ENCODE assay signal across 8 cellular contexts in genomic region chr15:43775411-43775965, GRCh38. TPM values are rescaled to one million over a fixed set of nuclear protein-coding genes. Genes with fewer than 3 reads are reported as not detected.
A peak's percentile ranks its signal among the peaks of the same experiment; 100 is the strongest.
DNase-seq lines count a peak whose midpoint lies in the region; ATAC-seq and TF ChIP-seq lines count a peak whose summit lies in the region.

No MANE protein-coding gene starts in this region.

- peaks cover 19% of the 10 kb centered on the region for H3K4me1 Mint-ChIP-seq in activated CD4-positive, alpha-beta T cell treated with anti-CD3 and anti-CD28 coated beads for 36 hours
- H3K4me1 Mint-ChIP-seq in activated naive CD8-positive, alpha-beta T cell (ENCODE audit: low read depth), result peaks cover 20% of the 10 kb centered on the region

- POLR2A ChIA-PET in activated CD4-positive, alpha-beta T cell treated with anti-CD3 and anti-CD28 coated beads for 36 hours (lab: Charles Lee), result interaction anchor here (0.7 to 1.2 kb wide), 2 partner anchors 29 to 53 kb away, joined by 5 to 10 read pairs; no protein-coding TSS in a partner anchor

- no peak for TF ChIP-seq EP300 in suprapubic skin (IDR thresholded peaks at IDR 0.05)

- TF ChIP-seq CTCF in suprapubic skin (IDR thresholded peaks at IDR 0.05), result peak; percentile 6 to 46

- H3K4me1 ChIP-seq in iPS-18a (ENCODE audit: control insufficient read depth, low read depth, low read length) (peaks cover 7% of the 10 kb centered on the region), suprapubic skin (peaks cover 46% of the 10 kb centered on the region)

- no peak for TF ChIP-seq POLR2A in suprapubic skin (IDR thresholded peaks at IDR 0.05)

- no peaks in the 10 kb centered on the region for H3K9me3 ChIP-seq in iPS-18a (ENCODE audit: control insufficient read depth, low read depth, low read length)
- no peaks in the 10 kb centered on the region for H3K9me3 ChIP-seq in suprapubic skin

- no peak overlapping the region for H3K27ac Mint-ChIP-seq in activated CD4-positive, alpha-beta T cell treated with anti-CD3 and anti-CD28 coated beads for 36 hours
- H3K27ac Mint-ChIP-seq in activated naive CD8-positive, alpha-beta T cell, result peak overlapping the region; percentile 79

- H3K4me3 Mint-ChIP-seq in activated CD4-positive, alpha-beta T cell treated with anti-CD3 and anti-CD28 coated beads for 36 hours, result peak overlapping the region; percentile 78
- peak overlapping the region; percentile 15 for H3K4me3 Mint-ChIP-seq in activated naive CD8-positive, alpha-beta T cell

- H3K27ac ChIP-seq in iPS-18a (ENCODE audit: low read length), result no peak overlapping the region
- peak overlapping the region; percentile 89 for H3K27ac ChIP-seq in suprapubic skin

- no peak for ATAC-seq in activated CD4-positive, alpha-beta T cell treated with anti-CD3 and anti-CD28 coated beads for 36 hours
- ATAC-seq in GM18909 (IDR thresholded peaks at IDR 0.05; ENCODE audit: poor library complexity, unreplicated experiment) (no peak), HG03139 (IDR thresholded peaks at IDR 0.05; ENCODE audit: unreplicated experiment) (no peak)

- intact Hi-C loops in activated CD4-positive, alpha-beta T cell treated with anti-CD3 and anti-CD28 coated beads for 36 hours (cut with DNase I, micrococcal nuclease), result loop anchor here in 1 of 2 experiments (10.0 kb wide), 1 partner anchor 261 kb away; the partner anchor contains the start of gene MAP1A

- H3K9ac ChIP-seq in iPS-18a (ENCODE audit: low read length), result no peak overlapping the region

- H3K36me3 ChIP-seq in iPS-18a (ENCODE audit: control insufficient read depth, low read depth, low read length) (peaks cover 38% of the 10 kb centered on the region), suprapubic skin (peaks cover 31% of the 10 kb centered on the region)

- 88% methylated on average over 1 of the region's 1 CpG for WGBS in suprapubic skin

- H3K4me3 ChIP-seq in iPS-18a (ENCODE audit: low read length), result peak overlapping the region; percentile 86
- H3K4me3 ChIP-seq in suprapubic skin, result peak overlapping the region; percentile 65

- DNase-seq in activated CD4-positive, alpha-beta T cell treated with anti-CD3 and anti-CD28 coated beads for 36 hours, result peak; percentile 16
- no peak for DNase-seq in activated CD4-positive, alpha-beta T cell treated with anti-CD3 and anti-CD28 coated beads for 4 hours
- DNase-seq in NCI-H2029 (lab: John Stamatoyannopoulos, UW), result peak; percentile 59
- peak in 1 of 2 donors; percentile 76 for DNase-seq in suprapubic skin (ENCODE audit: low spot score in 2 of 2)

- peaks cover 6% of the 10 kb centered on the region for H3K27me3 ChIP-seq in iPS-18a (ENCODE audit: control insufficient read depth, insufficient read depth, low read length)
- H3K27me3 ChIP-seq in suprapubic skin, result no peaks in the 10 kb centered on the region

- no peaks in the 10 kb centered on the region for H3K27me3 Mint-ChIP-seq in activated CD4-positive, alpha-beta T cell treated with anti-CD3 and anti-CD28 coated beads for 36 hours
- no peaks in the 10 kb centered on the region for H3K27me3 Mint-ChIP-seq in activated naive CD8-positive, alpha-beta T cell

- H3K36me3 Mint-ChIP-seq in activated CD4-positive, alpha-beta T cell treated with anti-CD3 and anti-CD28 coated beads for 36 hours (ENCODE audit: low read depth), result peaks cover 25% of the 10 kb centered on the region
- peaks cover 2% of the 10 kb centered on the region for H3K36me3 Mint-ChIP-seq in activated naive CD8-positive, alpha-beta T cell

- H3K9me3 Mint-ChIP-seq in activated CD4-positive, alpha-beta T cell treated with anti-CD3 and anti-CD28 coated beads for 36 hours (ENCODE audit: low read depth), result no peaks in the 10 kb centered on the region
- no peaks in the 10 kb centered on the region for H3K9me3 Mint-ChIP-seq in activated naive CD8-positive, alpha-beta T cell (ENCODE audit: low read depth)

- CTCF ChIA-PET in activated CD4-positive, alpha-beta T cell treated with anti-CD3 and anti-CD28 coated beads for 36 hours (lab: Charles Lee), result interaction anchor here (0.6 to 1.0 kb wide), 2 partner anchors 17 to 19 kb away, joined by 3 to 4 read pairs; no protein-coding TSS in a partner anchor

RNA-seq across cellular contexts. Expression of gene ELL3, which starts 1.3 kb away (rescaled TPM):
- 1 to 10 TPM; 3.6 TPM for total RNA-seq in activated CD4-positive, alpha-beta T cell treated with anti-CD3 and anti-CD28 coated beads for 36 hours
- 100 to 1,000 TPM in 1 of 4 donors, 10 to 100 TPM in 3; 50.7 to 100 (median 65.9) TPM for total RNA-seq in suprapubic skin

RNA-seq across cellular contexts. Expression of gene SERF2, which starts 16.6 kb away (rescaled TPM):
- total RNA-seq in activated CD4-positive, alpha-beta T cell treated with anti-CD3 and anti-CD28 coated beads for 36 hours, result 100 to 1,000 TPM; 710 to 718 TPM
- 100 to 1,000 TPM; 352 to 813 (median 687) TPM for total RNA-seq in suprapubic skin

RNA-seq across cellular contexts. Expression of gene SERINC4, which starts 24.5 kb away (rescaled TPM):
- total RNA-seq in activated CD4-positive, alpha-beta T cell treated with anti-CD3 and anti-CD28 coated beads for 36 hours, result under 1 TPM; 0.42 to 0.46 TPM
- under 1 TPM in 1 of 4 donors, not detected in 3; 0.62 TPM for total RNA-seq in suprapubic skin

RNA-seq across cellular contexts. Expression of gene HYPK, which starts 24.9 kb away (rescaled TPM):
- total RNA-seq in activated CD4-positive, alpha-beta T cell treated with anti-CD3 and anti-CD28 coated beads for 36 hours, result 10 to 100 TPM; 14.0 to 16.4 TPM
- 10 to 100 TPM; 12.9 to 27.0 (median 19.8) TPM for total RNA-seq in suprapubic skin

RNA-seq across cellular contexts. Expression of gene PDIA3, which starts 29.2 kb away (rescaled TPM):
- total RNA-seq in activated CD4-positive, alpha-beta T cell treated with anti-CD3 and anti-CD28 coated beads for 36 hours, result 100 to 1,000 TPM; 274 to 287 TPM
- total RNA-seq in suprapubic skin, result 100 to 1,000 TPM in 2 of 4 donors, 10 to 100 TPM in 2; 57.1 to 157 (median 100.0) TPM

Comparison
In these comparisons a context has a peak if more than half of its experiments do, and no peak if none do; other contexts are left out.
1. DNase-seq: peak in activated CD4-positive, alpha-beta T cell treated with anti-CD3 and anti-CD28 coated beads for 36 hours (single experiment) and NCI-H2029 (single experiment); none in activated CD4-positive, alpha-beta T cell treated with anti-CD3 and anti-CD28 coated beads for 4 hours (0 of 2).
2. RNA of gene ELL3, which starts 1.3 kb away (total RNA-seq): 50.7 to 100 TPM in suprapubic skin; 3.6 TPM in activated CD4-positive, alpha-beta T cell treated with anti-CD3 and anti-CD28 coated beads for 36 hours; every median in the first group is over 10 times any median in the second.